Comparison of ENCODE assay signal across 32 cellular contexts in genomic region chr13:48555441-48555840, GRCh38.
"Had no signal": no experiment of that assay in that cellular context is flagged by ENCODE, and none has a peak within 500 bp of the region (broad histone marks: within the 10 kb centered on the region; RNA-seq: fewer than 3 reads in every experiment).

No MANE protein-coding gene starts in this region.

- H3K27ac ChIP-seq: dorsolateral prefrontal cortex, epithelial cell of prostate, foreskin keratinocyte, heart right ventricle, left lung, parathyroid adenoma, right lobe of liver, suprapubic skin, thyroid gland, vagina had no signal

- ATAC-seq: esophagus mucosa; foreskin keratinocyte; heart right ventricle; left cardiac atrium; left lung; mucosa of descending colon; natural killer cell treated with Interleukin-12 subunit alpha and Interleukin-12 subunit beta and Interleukin-15 and Interleukin-18, amount 100 ng/mL, for 72 hours; right lobe of liver; stimulated activated naive CD8-positive, alpha-beta T cell treated with anti-CD3 and anti-CD28 coated beads, Interleukin-15, amount 100 ng/mL, for 72 hours had no signal

- DNase-seq: cortex of kidney; dorsolateral prefrontal cortex; effector CD4-positive, alpha-beta T cell; foreskin keratinocyte; glutamatergic neuron; heart right ventricle; hypothalamus; left cardiac atrium; left lung; mesenchymal stem cell; mucosa of descending colon; naive B cell; right lobe of liver; stimulated activated CD4-positive, alpha-beta T cell treated with anti-CD3 and anti-CD28 coated beads, Interleukin-12 subunit alpha, Interleukin-12 subunit beta, amount 100 ng/mL, for 4 hours; stimulated activated CD4-positive, alpha-beta T cell treated with anti-CD3 and anti-CD28 coated beads, Interleukin-1b, Interleukin-23, amount 100 ng/mL, for 48 hours; stimulated activated CD4-positive, alpha-beta T cell treated with anti-CD3 and anti-CD28 coated beads, Interleukin-4, amount 100 ng/mL, for 1 hour; stimulated activated CD8-positive, alpha-beta memory T cell treated with anti-CD3 and anti-CD28 coated beads, Interleukin-4, amount 100 ng/mL, for 48 hours; stimulated activated naive CD4-positive, alpha-beta T cell; stimulated activated naive CD8-positive, alpha-beta T cell treated with anti-CD3 and anti-CD28 coated beads, Interleukin-15, amount 100 ng/mL, for 72 hours; thyroid gland; trophoblast cell had no signal

- H3K27me3 Mint-ChIP-seq: natural killer cell treated with Interleukin-12 subunit alpha and Interleukin-12 subunit beta and Interleukin-15 and Interleukin-18, amount 100 ng/mL, for 72 hours; progenitor cell of endocrine pancreas had no signal

- H3K27ac Mint-ChIP-seq: mesothelial cell of epicardium; naive B cell; natural killer cell treated with Interleukin-12 subunit alpha and Interleukin-12 subunit beta and Interleukin-15 and Interleukin-18, amount 100 ng/mL, for 72 hours; progenitor cell of endocrine pancreas; stimulated activated naive CD8-positive, alpha-beta T cell treated with anti-CD3 and anti-CD28 coated beads, Interleukin-15, amount 100 ng/mL, for 72 hours had no signal

- H3K4me3 Mint-ChIP-seq: mesothelial cell of epicardium; natural killer cell treated with Interleukin-12 subunit alpha and Interleukin-12 subunit beta and Interleukin-15 and Interleukin-18, amount 100 ng/mL, for 72 hours; neural crest cell; stimulated activated naive CD8-positive, alpha-beta T cell treated with anti-CD3 and anti-CD28 coated beads, Interleukin-15, amount 100 ng/mL, for 72 hours had no signal

- H3K9me3 ChIP-seq: neutrophil, right lobe of liver, suprapubic skin, thyroid gland had no signal

- H3K9me3 Mint-ChIP-seq: natural killer cell treated with Interleukin-12 subunit alpha and Interleukin-12 subunit beta and Interleukin-15 and Interleukin-18, amount 100 ng/mL, for 72 hours had no signal

- H3K4me1 ChIP-seq: parathyroid adenoma, right lobe of liver, suprapubic skin, thyroid gland, vagina had no signal

- H3K27me3 ChIP-seq: dorsolateral prefrontal cortex, foreskin keratinocyte, heart right ventricle, left lung, neutrophil, right lobe of liver, suprapubic skin, thyroid gland, vagina had no signal

- H3K4me3 ChIP-seq: dorsolateral prefrontal cortex, heart right ventricle, left lung, mucosa of descending colon, right lobe of liver, smooth muscle cell, suprapubic skin, thyroid gland, vagina had no signal

- H3K4me1 Mint-ChIP-seq: mesothelial cell of epicardium, naive B cell, neural crest cell had no signal

- H3K36me3 Mint-ChIP-seq: mesothelial cell of epicardium had no signal

- H3K36me3 ChIP-seq: heart right ventricle, left lung, neutrophil, right lobe of liver, suprapubic skin, thyroid gland, vagina had no signal
